In genomic region chr5:168734657-168735344, GRCh38 we compare ENCODE assay signal across 10 cellular contexts.
A peak's percentile ranks its signal among the peaks of the same experiment; 100 is the strongest.
DNase-seq lines count a peak whose midpoint lies in the region; ATAC-seq, FAIRE-seq and TF ChIP-seq lines count a peak whose summit lies in the region.
"Had no signal": no experiment of that assay in that cellular context is flagged by ENCODE, and none has a peak within 500 bp of the region (broad histone marks: within the 10 kb centered on the region; RNA-seq: fewer than 3 reads in every experiment).

No MANE protein-coding gene starts in this region.

- no peak for TF ChIP-seq CTCF in natural killer cell (IDR thresholded peaks at IDR 0.05)

- H3K4ac ChIP-seq in mesendoderm (ENCODE audit: low read depth, low read length) = no peak overlapping the region

- peaks cover 3% of the 10 kb centered on the region; the same call in 1 of the 2 replicates for H3K27me3 ChIP-seq in MG63
- no peaks in the 10 kb centered on the region for H3K27me3 ChIP-seq in mesendoderm (ENCODE audit: insufficient read depth, low read length, poor library complexity)

- H3K9me3 ChIP-seq in MG63 = peaks cover 6% of the 10 kb centered on the region

- peaks cover 4% of the 10 kb centered on the region for H3K36me3 Mint-ChIP-seq in natural killer cell

- no peak overlapping the region for H2BK120ac ChIP-seq in mesendoderm (ENCODE audit: low read depth, low read length)

- no peak overlapping the region for H3K9ac ChIP-seq in mesendoderm (ENCODE audit: low read length)

- H3K27me3 Mint-ChIP-seq in natural killer cell (ENCODE audit: low read depth in 2 of 2) = peaks cover 15% of the 10 kb centered on the region in 2 donors

- H3K27ac ChIP-seq in mesendoderm (ENCODE audit: low read depth, low read length) = no peak overlapping the region

- no peaks in the 10 kb centered on the region for H3K79me2 ChIP-seq in mesendoderm (ENCODE audit: control insufficient read depth, insufficient read depth, low read length)

- ATAC-seq in GM19395 (IDR thresholded peaks at IDR 0.05; ENCODE audit: unreplicated experiment) = peak; percentile 69
- peak; percentile 86 for ATAC-seq in left ventricle myocardium superior
- ATAC-seq in natural killer cell = no peak

- no peaks in the 10 kb centered on the region for H3K4me1 ChIP-seq in mesendoderm (ENCODE audit: control insufficient read depth, low read depth, low read length)

- H3K23ac ChIP-seq in mesendoderm (ENCODE audit: low read length) = no peak overlapping the region

- no peak overlapping the region for H4K5ac ChIP-seq in mesendoderm (ENCODE audit: low read length)

- no peak overlapping the region for H3K4me2 ChIP-seq in mesendoderm (ENCODE audit: low read length)

- H3K27ac Mint-ChIP-seq in natural killer cell = no peak overlapping the region

- H3K79me1 ChIP-seq in mesendoderm (ENCODE audit: low read length) = no peaks in the 10 kb centered on the region

- WGBS in mesendoderm (ENCODE audit: extremely low coverage, insufficient coverage, low lambda C conversion rate) = no CpG with 5 or more reads among the region's 7 CpGs

- no peak overlapping the region for H4K8ac ChIP-seq in mesendoderm (ENCODE audit: low read depth, low read length)

- no peak overlapping the region for H2BK5ac ChIP-seq in mesendoderm (ENCODE audit: low read length)

- H2BK15ac ChIP-seq in mesendoderm (replicated peaks; ENCODE audit: low read depth) = no peak overlapping the region

- no peaks in the 10 kb centered on the region for H3K4me1 Mint-ChIP-seq in natural killer cell

- H3K9me3 Mint-ChIP-seq in natural killer cell = peaks cover 3 to 7% of the 10 kb centered on the region in 2 donors

- H3K56ac ChIP-seq in mesendoderm (ENCODE audit: low read length) = no peak overlapping the region

- no peak overlapping the region for H3K4me3 ChIP-seq in MG63
- no peak overlapping the region for H3K4me3 ChIP-seq in mesendoderm (ENCODE audit: low read length)

- no peak overlapping the region for H3K18ac ChIP-seq in mesendoderm (ENCODE audit: low read length)

- no peak overlapping the region for H3K4me3 Mint-ChIP-seq in natural killer cell

- no peak overlapping the region for H2AK5ac ChIP-seq in mesendoderm (ENCODE audit: low read length)

- H3K36me3 ChIP-seq in MG63 = no peaks in the 10 kb centered on the region
- no peaks in the 10 kb centered on the region for H3K36me3 ChIP-seq in mesendoderm (ENCODE audit: control insufficient read depth, insufficient read depth, low read length)

- intact Hi-C loops in left ventricle myocardium superior (cut with micrococcal nuclease) (no loop called here), natural killer cell (cut with micrococcal nuclease) (no loop called here)

- peak; percentile 42 for DNase-seq in AG08396 (ENCODE audit: low spot score)
- DNase-seq in MG63 = peak; percentile 23
- DNase-seq in left ventricle myocardium superior = peak; percentile 77
- no peak for DNase-seq in NCI-H774 (lab: John Stamatoyannopoulos, UW)
- DNase-seq in natural killer cell = no peak
- no peak for DNase-seq in mesendoderm
- no peak for DNase-seq in frontal cortex (ENCODE audit: low spot score in 2 of 2)
- DNase-seq: activated CD8-positive, alpha-beta memory T cell treated with anti-CD3 and anti-CD28 coated beads, Interleukin-2, amount 50 U/mL, for 48 hours; erythroblast had no signal

- FAIRE-seq in frontal cortex (lab: Jason Lieb, UNC) = no peak

Comparison
In these comparisons a context has a peak if more than half of its experiments do, and no peak if none do; other contexts are left out.
1. DNase-seq: peak in AG08396 (single experiment), MG63 (single experiment) and left ventricle myocardium superior (single experiment); none in NCI-H774 (single experiment), natural killer cell (single experiment), mesendoderm (single experiment) and frontal cortex (0 of 2).
2. ATAC-seq: peak in GM19395 (single experiment) and left ventricle myocardium superior (single experiment); none in natural killer cell (0 of 3).